14 cellular contexts compared by ENCODE assay signal in the genomic region with DNA sequence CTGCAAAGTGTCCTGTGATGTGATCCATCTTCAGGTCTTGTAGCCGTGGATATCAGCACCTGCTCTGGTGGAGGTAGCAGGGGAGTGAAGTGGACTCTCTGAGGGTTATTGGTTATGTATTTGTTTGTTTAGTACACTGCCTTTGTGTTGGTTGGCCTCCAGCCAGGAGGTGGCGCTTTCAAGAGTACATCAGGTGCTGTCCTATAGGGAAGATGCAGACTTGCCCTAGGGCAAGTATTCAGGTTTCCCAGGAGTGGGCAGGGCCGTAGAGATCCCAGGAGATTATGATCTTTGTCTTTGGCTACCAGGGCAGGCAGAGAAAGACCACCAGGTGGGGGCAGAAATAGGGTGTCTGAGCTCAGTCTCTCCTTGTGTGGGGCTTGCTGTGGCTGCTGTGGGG.
DNase-seq lines count a peak whose midpoint lies in the region; ATAC-seq and TF ChIP-seq lines count a peak whose summit lies in the region.
"Had no signal": no experiment of that assay in that cellular context is flagged by ENCODE, and none has a peak within 500 bp of the region (broad histone marks: within the 10 kb centered on the region; RNA-seq: fewer than 3 reads in every experiment).

No MANE protein-coding gene starts in this region.

- H3K4me3 Mint-ChIP-seq in neural crest cell, result no peak overlapping the region
- H3K4me3 Mint-ChIP-seq: activated naive CD8-positive, alpha-beta T cell treated with anti-CD3 and anti-CD28 coated beads for 36 hours; CD4-positive, CD25-positive, alpha-beta regulatory T cell; mesothelial cell of epicardium had no signal

- no peak for ATAC-seq in HG02588 (IDR thresholded peaks at IDR 0.05; ENCODE audit: unreplicated experiment)
- ATAC-seq: psoas muscle had no signal

- peak overlapping the region; percentile 58 for H3K27ac Mint-ChIP-seq in neural crest cell (ENCODE audit: unreplicated experiment)
- H3K27ac Mint-ChIP-seq: activated naive CD8-positive, alpha-beta T cell treated with anti-CD3 and anti-CD28 coated beads for 36 hours; CD4-positive, CD25-positive, alpha-beta regulatory T cell; mesothelial cell of epicardium had no signal

- no peak overlapping the region for H3K4me2 ChIP-seq in DOHH2 (ENCODE audit: low read length)

- H3K27ac ChIP-seq in DOHH2 (ENCODE audit: low read depth, low read length), result no peak overlapping the region
- H3K27ac ChIP-seq: esophagus muscularis mucosa, psoas muscle had no signal

- H3K4me1 Mint-ChIP-seq in neural crest cell, result peaks cover 8% of the 10 kb centered on the region
- H3K4me1 Mint-ChIP-seq: activated naive CD8-positive, alpha-beta T cell treated with anti-CD3 and anti-CD28 coated beads for 36 hours; CD4-positive, CD25-positive, alpha-beta regulatory T cell had no signal

- H3F3A ChIP-seq in DOHH2 (ENCODE audit: control insufficient read depth, insufficient read depth), result no peaks in the 10 kb centered on the region

- H3K79me2 ChIP-seq in DOHH2 (ENCODE audit: control insufficient read depth, low read length), result no peaks in the 10 kb centered on the region

- TF ChIP-seq CTCF in DOHH2 (IDR thresholded peaks at IDR 0.05; ENCODE audit: low read depth, low read length, poor library complexity, severe bottlenecking) (peak; percentile 57), neural crest cell (conservative IDR thresholded peaks at IDR 0.05) (no peak)

- H3K36me3 ChIP-seq in DOHH2 (ENCODE audit: control insufficient read depth, low read length), result no peaks in the 10 kb centered on the region
- H3K36me3 ChIP-seq: esophagus muscularis mucosa had no signal

- H3K27me3 ChIP-seq in DOHH2 (ENCODE audit: control insufficient read depth, low read length), result no peaks in the 10 kb centered on the region
- H3K27me3 ChIP-seq: esophagus muscularis mucosa had no signal

- H3K9me3 Mint-ChIP-seq in neural crest cell, result peaks cover 12% of the 10 kb centered on the region

- H3K4me3 ChIP-seq in DOHH2 (ENCODE audit: low read length), result no peak overlapping the region
- H3K4me3 ChIP-seq: esophagus muscularis mucosa, psoas muscle had no signal

- no peaks in the 10 kb centered on the region for H3K27me3 Mint-ChIP-seq in neural crest cell (ENCODE audit: low read depth)
- H3K27me3 Mint-ChIP-seq: activated naive CD8-positive, alpha-beta T cell treated with anti-CD3 and anti-CD28 coated beads for 36 hours; CD4-positive, CD25-positive, alpha-beta regulatory T cell had no signal

- peaks cover 3% of the 10 kb centered on the region; the same call in 1 of the 2 replicates for H3K9me3 ChIP-seq in DOHH2 (ENCODE audit: control insufficient read depth, insufficient read depth, low read length)
- H3K9me3 ChIP-seq: esophagus muscularis mucosa, psoas muscle had no signal

- peaks cover 10% of the 10 kb centered on the region for H3K4me1 ChIP-seq in DOHH2 (ENCODE audit: control insufficient read depth, low read length)
- H3K4me1 ChIP-seq: esophagus muscularis mucosa, psoas muscle had no signal

- no peaks in the 10 kb centered on the region for H4K20me1 ChIP-seq in DOHH2 (ENCODE audit: control insufficient read depth, insufficient read depth, low read depth, low read length)

- peaks cover 10% of the 10 kb centered on the region for H3K36me3 Mint-ChIP-seq in neural crest cell (ENCODE audit: low read depth)
- H3K36me3 Mint-ChIP-seq: activated naive CD8-positive, alpha-beta T cell treated with anti-CD3 and anti-CD28 coated beads for 36 hours; CD4-positive, CD25-positive, alpha-beta regulatory T cell; mesothelial cell of epicardium had no signal

- H3K9me2 ChIP-seq in DOHH2 (replicated peaks; ENCODE audit: control insufficient read depth, low read length), result no peaks in the 10 kb centered on the region

- DNase-seq in NAMALWA (ENCODE audit: low spot score) (peak; percentile 29), NCI-H748 treated with DMSO at 0.1 percent for 48 hours (lab: John Stamatoyannopoulos, UW) (peak; percentile 74), neural crest cell (ENCODE audit: low read depth, low spot score) (no peak), NCI-H2227 treated with DMSO at 0.1 percent for 48 hours (lab: John Stamatoyannopoulos, UW) (no peak)
- no peak for DNase-seq in stimulated activated naive CD4-positive, alpha-beta T cell (lab: John Stamatoyannopoulos, UW)
- DNase-seq: activated naive CD8-positive, alpha-beta T cell treated with anti-CD3 and anti-CD28 coated beads for 36 hours; CD4-positive, CD25-positive, alpha-beta regulatory T cell; KBM-7; stimulated activated CD4-positive, alpha-beta T cell treated with anti-CD3 and anti-CD28 coated beads, Interleukin-4, amount 100 ng/mL, for 24 hours had no signal

Comparison
In these comparisons a context has a peak if more than half of its experiments do, and no peak if none do; other contexts are left out.
1. DNase-seq: peak in NAMALWA (single experiment) and NCI-H748 treated with DMSO at 0.1 percent for 48 hours (single experiment); none in neural crest cell (single experiment), NCI-H2227 treated with DMSO at 0.1 percent for 48 hours (single experiment) and stimulated activated naive CD4-positive, alpha-beta T cell (0 of 6).